In the genomic region with DNA sequence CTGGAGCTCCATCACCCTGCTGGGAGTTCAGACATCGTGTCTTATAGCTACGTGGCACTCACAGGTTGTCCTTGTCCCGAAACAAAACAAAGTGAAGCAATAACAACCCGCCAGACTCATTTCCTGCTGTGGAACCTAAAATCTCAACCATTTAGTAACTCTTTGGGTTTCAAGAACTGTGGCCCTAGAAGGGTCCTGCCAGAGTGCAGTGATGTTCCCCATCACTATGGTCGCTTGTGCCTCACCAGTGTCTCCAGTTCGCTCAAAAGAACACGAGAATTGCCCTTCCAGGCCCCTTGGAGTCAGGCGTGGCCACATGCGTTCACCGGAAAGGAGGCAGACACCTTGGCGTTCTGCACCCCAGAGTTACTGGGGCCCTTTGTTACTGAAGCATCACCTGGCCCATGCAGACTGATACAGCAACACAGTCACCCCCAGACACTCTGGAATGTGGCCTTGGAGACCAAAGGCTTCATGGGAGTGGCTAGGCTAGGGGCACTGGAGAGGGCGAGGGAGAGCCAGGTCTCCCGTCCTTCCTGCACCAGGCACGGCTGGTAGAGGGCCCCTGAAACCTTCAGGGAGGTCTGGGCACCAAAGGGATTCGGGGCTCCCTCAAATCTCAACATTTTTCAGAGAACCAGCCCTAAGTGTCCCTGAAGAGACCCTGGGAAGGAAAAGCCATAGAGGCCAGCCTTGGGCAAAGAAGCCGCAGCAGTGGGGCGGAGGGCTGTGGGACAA, we compare ENCODE assay signal across 21 cellular contexts. TPM values are rescaled to one million over a fixed set of nuclear protein-coding genes. Genes with fewer than 3 reads are reported as not detected.
A peak's percentile ranks its signal among the peaks of the same experiment; 100 is the strongest.
DNase-seq lines count a peak whose midpoint lies in the region; ATAC-seq and TF ChIP-seq lines count a peak whose summit lies in the region.
"Had no signal": no experiment of that assay in that cellular context is flagged by ENCODE, and none has a peak within 500 bp of the region (broad histone marks: within the 10 kb centered on the region; RNA-seq: fewer than 3 reads in every experiment).

No MANE protein-coding gene starts in this region.

- H2AFZ ChIP-seq in H9 (ENCODE audit: low read length) (no peak overlapping the region), parathyroid adenoma (peak overlapping the region; percentile 71)

- ATAC-seq in CD4-positive, alpha-beta T cell (ENCODE audit: poor library complexity) = no peak
- no peak for ATAC-seq in esophagus mucosa
- ATAC-seq in HG03378 (IDR thresholded peaks at IDR 0.05; ENCODE audit: unreplicated experiment) = no peak

- H4K91ac ChIP-seq in H9 (ENCODE audit: insufficient read length, low read depth, low read length) = no peak overlapping the region

- H3K23me2 ChIP-seq in H9 (ENCODE audit: insufficient read length, low read depth, low read length, poor library complexity, severe bottlenecking) = peaks cover 11% of the 10 kb centered on the region

- H3K27me3 ChIP-seq in CD4-positive, alpha-beta T cell (ENCODE audit: control insufficient read depth, insufficient read depth, low read length) = no peaks in the 10 kb centered on the region
- H3K27me3 ChIP-seq in H9 (ENCODE audit: insufficient read depth, low read length) = no peaks in the 10 kb centered on the region
- H3K27me3 ChIP-seq in parathyroid adenoma (ENCODE audit: control insufficient read depth, insufficient read depth, low read length) = no peaks in the 10 kb centered on the region
- H3K27me3 ChIP-seq: SJSA1 had no signal

- WGBS in H9 (ENCODE audit: extremely low coverage, insufficient read length, low lambda C conversion rate) = no CpG with 5 or more reads among the region's 17 CpGs

- no peak for TF ChIP-seq CTCF in CD4-positive, alpha-beta T cell (IDR thresholded peaks at IDR 0.05)
- TF ChIP-seq CTCF in H9 (conservative IDR thresholded peaks at IDR 0.05) (no peak), glutamatergic neuron (IDR thresholded peaks at IDR 0.05; ENCODE audit: partially characterized antibody, unreplicated experiment) (no peak), parathyroid adenoma (IDR thresholded peaks at IDR 0.05) (no peak)

- intact Hi-C loops in CD4-positive, alpha-beta T cell (cut with DNase I, micrococcal nuclease) = no loop called here

- no peak overlapping the region for H2BK5ac ChIP-seq in H9 (ENCODE audit: insufficient read length, low read length)

- DNase-seq in CD4-positive, alpha-beta T cell = no peak
- DNase-seq in H9 (no peak), glutamatergic neuron (no peak), substantia nigra (lab: John Stamatoyannopoulos, UW) (no peak), AML-193 (lab: John Stamatoyannopoulos, UW) (no peak)
- DNase-seq: activated CD4-positive, alpha-beta T cell treated with anti-CD3 and anti-CD28 coated beads, Interleukin-2, amount 50 U/mL, for 1 hour; DMS79; hippocampal formation; left lung; NCI-H1417 treated with DMSO at 0.1 percent for 48 hours; NCI-H446 treated with DMSO at 0.1 percent for 48 hours; right cardiac atrium; stimulated activated CD4-positive, alpha-beta T cell treated with anti-CD3 and anti-CD28 coated beads, Interleukin-2, amount 100 ng/mL, for 48 hours; T1000 had no signal

- H3K56ac ChIP-seq in H9 (ENCODE audit: insufficient read length, low read depth, low read length) = no peak overlapping the region

- H3K4me3 ChIP-seq in parathyroid adenoma (ENCODE audit: low read depth, low read length) = no peak overlapping the region
- H3K4me3 ChIP-seq: HAP-1, SJSA1 had no signal

- no peak overlapping the region for H3K9ac ChIP-seq in H9 (ENCODE audit: extremely low read depth, insufficient read length, low read length)
- H3K9ac ChIP-seq in parathyroid adenoma = no peak overlapping the region

- H3K36me3 ChIP-seq in parathyroid adenoma (ENCODE audit: control insufficient read depth, insufficient read depth, low read length) = no peaks in the 10 kb centered on the region
- H3K36me3 ChIP-seq: HAP-1, left lung, SJSA1 had no signal

- H2BK20ac ChIP-seq in H9 (ENCODE audit: low read depth, low read length, poor library complexity, severe bottlenecking) = no peak overlapping the region

- no peak overlapping the region for H2BK15ac ChIP-seq in H9 (ENCODE audit: low read depth, low read length)

- H4K20me1 ChIP-seq in H9 (ENCODE audit: control insufficient read depth, insufficient read depth, insufficient read length) = no peaks in the 10 kb centered on the region

- H3T11ph ChIP-seq in H9 (ENCODE audit: low read length) = no peak overlapping the region

- H3K4me2 ChIP-seq in H9 (ENCODE audit: insufficient read depth, insufficient read length, low read length) (peak overlapping the region; percentile 57), parathyroid adenoma (ENCODE audit: low read length) (peak overlapping the region; percentile 55)

- H3K79me1 ChIP-seq in H9 (ENCODE audit: insufficient read depth, low read depth, low read length, poor library complexity, severe bottlenecking) = no peaks in the 10 kb centered on the region

- H3K27ac ChIP-seq in CD4-positive, alpha-beta T cell (ENCODE audit: low read depth, low read length) = no peak overlapping the region
- H3K27ac ChIP-seq in H9 (ENCODE audit: insufficient read length, low read depth, low read length) (no peak overlapping the region), parathyroid adenoma (no peak overlapping the region), substantia nigra (ENCODE audit: low read depth, low read length, poor library complexity, severe bottlenecking) (no peak overlapping the region)
- H3K27ac ChIP-seq: left lung, SJSA1 had no signal

- no peak overlapping the region for H4K8ac ChIP-seq in H9 (replicated peaks; ENCODE audit: insufficient read length, low read depth, low read length)

- no peak overlapping the region for H2AK5ac ChIP-seq in H9 (ENCODE audit: insufficient read length, low read length)

- H3K36me3 Mint-ChIP-seq in CD4-positive, alpha-beta T cell (ENCODE audit: low read depth) = no peaks in the 10 kb centered on the region
- H3K36me3 Mint-ChIP-seq in H9 (ENCODE audit: insufficient read depth in 1 of 3, low read depth in 3 of 3) (peaks cover 0 to 5% (median 0%) of the 10 kb centered on the region in 3 experiments; a peak in 2 of 7 replicates), glutamatergic neuron (ENCODE audit: unreplicated experiment) (peaks cover 8% of the 10 kb centered on the region)

- H4K5ac ChIP-seq in H9 (ENCODE audit: insufficient read length, low read depth, low read length) = no peak overlapping the region

- H3K4me1 Mint-ChIP-seq in CD4-positive, alpha-beta T cell (ENCODE audit: low read depth) = peaks cover 49% of the 10 kb centered on the region
- peaks cover 18 to 29% of the 10 kb centered on the region in 2 experiments for H3K4me1 Mint-ChIP-seq in H9
- peaks cover 2% of the 10 kb centered on the region for H3K4me1 Mint-ChIP-seq in glutamatergic neuron (ENCODE audit: low read depth, unreplicated experiment)

- no peaks in the 10 kb centered on the region for H3K9me3 ChIP-seq in CD4-positive, alpha-beta T cell (ENCODE audit: control insufficient read depth, low read length)
- no peaks in the 10 kb centered on the region for H3K9me3 ChIP-seq in H9 (ENCODE audit: control insufficient read depth, low read depth, low read length)
- no peaks in the 10 kb centered on the region for H3K9me3 ChIP-seq in parathyroid adenoma (ENCODE audit: control insufficient read depth, low read length)
- H3K9me3 ChIP-seq: HAP-1, left lung, SJSA1 had no signal

- H3K4ac ChIP-seq in H9 (ENCODE audit: low read depth, low read length) = no peak overlapping the region

- POLR2A ChIA-PET in CD4-positive, alpha-beta T cell (lab: Charles Lee) = interaction anchor here (1.1 to 1.8 kb wide), 3 partner anchors 9 to 30 kb away, joined by 3 to 5 read pairs (median 3); a partner anchor contains a TSS

- H3K9me3 Mint-ChIP-seq in CD4-positive, alpha-beta T cell = no peaks in the 10 kb centered on the region
- peaks cover 0 to 3% of the 10 kb centered on the region in 2 experiments; a peak in 2 of 5 replicates for H3K9me3 Mint-ChIP-seq in H9
- peaks cover 3% of the 10 kb centered on the region for H3K9me3 Mint-ChIP-seq in glutamatergic neuron (ENCODE audit: unreplicated experiment)

- no peak overlapping the region for H3K18ac ChIP-seq in H9 (ENCODE audit: insufficient read length, low read depth, low read length)

- no peak overlapping the region for H3K23ac ChIP-seq in H9 (ENCODE audit: insufficient read length, low read depth, low read length)

- H3K27me3 Mint-ChIP-seq in CD4-positive, alpha-beta T cell = no peaks in the 10 kb centered on the region
- peaks cover 3% of the 10 kb centered on the region for H3K27me3 Mint-ChIP-seq in H9 (ENCODE audit: low read depth)
- H3K27me3 Mint-ChIP-seq in glutamatergic neuron (ENCODE audit: unreplicated experiment) = no peaks in the 10 kb centered on the region

- H3K4me1 ChIP-seq in H9 (ENCODE audit: insufficient read depth, low read length) (no peaks in the 10 kb centered on the region; the same call in 1 of the 2 replicates), parathyroid adenoma (peaks cover 15% of the 10 kb centered on the region)
- H3K4me1 ChIP-seq: HAP-1, SJSA1 had no signal

- CTCF ChIA-PET in CD4-positive, alpha-beta T cell (lab: Charles Lee) = no interaction called here

- no peak overlapping the region for H2BK120ac ChIP-seq in H9 (ENCODE audit: low read depth, low read length, poor library complexity, severe bottlenecking)

- H2BK12ac ChIP-seq in H9 (ENCODE audit: insufficient read length, low read depth, low read length) = no peak overlapping the region

- peak overlapping the region; percentile 31 for H3K27ac Mint-ChIP-seq in CD4-positive, alpha-beta T cell
- H3K27ac Mint-ChIP-seq in H9 (no peak overlapping the region), glutamatergic neuron (ENCODE audit: unreplicated experiment) (no peak overlapping the region)

- peak overlapping the region; percentile 42 for H3K4me3 Mint-ChIP-seq in CD4-positive, alpha-beta T cell
- peak overlapping the region; percentile 73 to 87 for H3K4me3 Mint-ChIP-seq in H9
- H3K4me3 Mint-ChIP-seq in glutamatergic neuron (ENCODE audit: unreplicated experiment) = peak overlapping the region; percentile 38

- H3K14ac ChIP-seq in H9 (ENCODE audit: insufficient read depth, low read length) = no peak overlapping the region

- no peaks in the 10 kb centered on the region for H3K79me2 ChIP-seq in H9 (ENCODE audit: insufficient read depth, low read length)
- no peaks in the 10 kb centered on the region for H3K79me2 ChIP-seq in parathyroid adenoma

RNA-seq across cellular contexts. Expression of a gene that starts 0.9 kb away (rescaled TPM):
- under 1 TPM in 1 of 2 experiments, not detected in 1; 0.14 TPM for total RNA-seq in CD4-positive, alpha-beta T cell
- total RNA-seq in H9 (2021) = 0.79 and 1.8 TPM in 2 replicates
- total RNA-seq in glutamatergic neuron (ENCODE audit: unreplicated experiment) = not detected
- total RNA-seq in esophagus mucosa = not detected
- total RNA-seq: dermis microvascular lymphatic vessel endothelial cell, left lung, SJSA1 had no signal

RNA-seq across cellular contexts. Expression of a gene that starts 29.2 kb away (rescaled TPM):
- total RNA-seq in CD4-positive, alpha-beta T cell = 1 to 10 TPM; 5.6 to 6.2 TPM
- total RNA-seq in H9 (2021) (8.1 and 9.4 TPM in 2 replicates), glutamatergic neuron (ENCODE audit: unreplicated experiment) (70.5 TPM), esophagus mucosa (0.48 TPM)
- total RNA-seq: dermis microvascular lymphatic vessel endothelial cell, myocyte had no signal
